ENCODE assay signal across 22 cellular contexts in the genomic region with DNA sequence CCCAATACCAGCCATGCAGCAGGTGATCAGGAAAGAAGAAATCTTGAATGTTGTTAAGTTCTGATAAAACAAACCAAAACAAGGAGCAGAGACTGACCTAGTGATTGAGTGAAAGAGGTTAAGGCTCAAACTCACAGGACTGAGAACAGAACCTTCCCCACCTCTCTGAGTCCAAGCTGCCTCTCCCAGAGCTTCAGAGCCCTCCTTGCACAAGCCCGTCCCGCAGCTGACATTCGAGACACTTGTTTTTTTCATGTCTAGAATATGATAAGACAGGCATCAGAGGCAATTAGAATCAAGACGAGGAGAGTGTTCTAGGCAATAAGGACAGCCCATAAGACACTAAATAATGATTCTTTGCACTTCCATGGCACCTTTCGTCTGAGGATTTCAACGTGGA.
DNase-seq lines count a peak whose midpoint lies in the region; ATAC-seq and TF ChIP-seq lines count a peak whose summit lies in the region.
"Had no signal": no experiment of that assay in that cellular context is flagged by ENCODE, and none has a peak within 500 bp of the region (broad histone marks: within the 10 kb centered on the region; RNA-seq: fewer than 3 reads in every experiment).

No MANE protein-coding gene starts in this region.

- H3K27me3 ChIP-seq in RWPE2 (ENCODE audit: insufficient read depth, poor library complexity, severe bottlenecking) = no peaks in the 10 kb centered on the region
- peaks cover 2% of the 10 kb centered on the region for H3K27me3 ChIP-seq in effector memory CD4-positive, alpha-beta T cell (replicated peaks; ENCODE audit: control insufficient read depth, insufficient read depth, low read length, poor library complexity, severe bottlenecking)
- H3K27me3 ChIP-seq: Peyer's patch, SJCRH30 had no signal

- H3K9me3 ChIP-seq in HEK293 (ENCODE audit: control insufficient read depth, insufficient read depth, low read depth, low read length) (no peaks in the 10 kb centered on the region), RWPE2 (ENCODE audit: severe bottlenecking) (no peaks in the 10 kb centered on the region)
- no peaks in the 10 kb centered on the region for H3K9me3 ChIP-seq in effector memory CD4-positive, alpha-beta T cell (ENCODE audit: control insufficient read depth, low read length)
- H3K9me3 ChIP-seq: Caco-2, Peyer's patch, SJCRH30 had no signal

- POLR2A ChIA-PET in HEK293 (lab: Yijun Ruan, JAX) = interaction anchor here (0.6 kb wide), 1 partner anchor 19 kb away, joined by 3 read pairs; no protein-coding TSS in a partner anchor

- no peak for ATAC-seq in RWPE2 (ENCODE audit: low read depth)
- ATAC-seq in natural killer cell = no peak
- ATAC-seq: CD8-positive, alpha-beta T cell; HepG2; SK-N-SH treated with all-trans-retinoic acid at 6 μM for 48 hours had no signal

- H3K27ac ChIP-seq in HEK293 (ENCODE audit: extremely low read depth, low read depth, low read length) (peak overlapping the region; percentile 30; the same call in 1 of the 2 replicates), RWPE2 (ENCODE audit: poor library complexity, severe bottlenecking) (peak overlapping the region; percentile 88)
- no peak overlapping the region for H3K27ac ChIP-seq in effector memory CD4-positive, alpha-beta T cell (ENCODE audit: insufficient read depth, low read length, poor library complexity, severe bottlenecking)
- H3K27ac ChIP-seq: C4-2B, Peyer's patch, SJCRH30 had no signal

- intact Hi-C loops in cardiac septum (cut with DNase I) (no loop called here), natural killer cell (cut with micrococcal nuclease) (no loop called here)

- no peaks in the 10 kb centered on the region for H3K36me3 ChIP-seq in HEK293 (ENCODE audit: control insufficient read depth in 2 of 2, insufficient read depth in 1 of 2, low read length in 2 of 2)
- no peaks in the 10 kb centered on the region for H3K36me3 ChIP-seq in RWPE2 (ENCODE audit: low read depth)
- H3K36me3 ChIP-seq in effector memory CD4-positive, alpha-beta T cell (ENCODE audit: control insufficient read depth, insufficient read depth, low read length) = no peaks in the 10 kb centered on the region
- H3K36me3 ChIP-seq: Peyer's patch, SJCRH30 had no signal

- H3K4me3 ChIP-seq in HEK293 (ENCODE audit: low read depth, low read length) (no peak overlapping the region), RWPE2 (ENCODE audit: severe bottlenecking) (no peak overlapping the region)
- no peak overlapping the region for H3K4me3 ChIP-seq in effector memory CD4-positive, alpha-beta T cell (ENCODE audit: insufficient read depth, low read depth, low read length, poor library complexity, severe bottlenecking)
- H3K4me3 ChIP-seq: Peyer's patch, SJCRH30 had no signal

- peak; percentile 17 for DNase-seq in D341Med (ENCODE audit: low spot score)
- DNase-seq in RWPE2 (ENCODE audit: low spot score) = no peak
- peak; percentile 6 for DNase-seq in iris pigment epithelial cell (ENCODE audit: low read depth)
- DNase-seq in cardiac septum (ENCODE audit: low spot score) = no peak
- DNase-seq in activated CD4-positive, CD25-positive, alpha-beta regulatory T cell (lab: John Stamatoyannopoulos, UW) = no peak
- DNase-seq in effector memory CD4-positive, alpha-beta T cell = no peak
- no peak for DNase-seq in natural killer cell
- DNase-seq: Caco-2; CD8-positive, alpha-beta T cell; Karpas-422; NCI-H1092 treated with DMSO at 0.1 percent for 48 hours; NCI-H1436; NCI-H187 treated with DMSO at 0.1 percent for 48 hours; NCI-H2107; NCI-H510A; Peyer's patch; SJCRH30 had no signal

- TF ChIP-seq CTCF in HEK293 (tag by site-specific recombination; IDR thresholded peaks at IDR 0.05) (no peak), RWPE2 (IDR thresholded peaks at IDR 0.05; ENCODE audit: poor library complexity, severe bottlenecking) (no peak), natural killer cell (IDR thresholded peaks at IDR 0.05) (no peak)

- no peaks in the 10 kb centered on the region for H3K36me3 Mint-ChIP-seq in natural killer cell
- H3K36me3 Mint-ChIP-seq: CD8-positive, alpha-beta T cell had no signal

- no peak overlapping the region for H3K4me3 Mint-ChIP-seq in natural killer cell
- H3K4me3 Mint-ChIP-seq: B cell; CD8-positive, alpha-beta T cell had no signal

- H3K27me3 Mint-ChIP-seq in natural killer cell (ENCODE audit: low read depth in 2 of 2) = peaks cover 10 to 28% of the 10 kb centered on the region in 2 donors

- CTCF ChIA-PET in HEK293 (lab: Yijun Ruan, JAX) = interaction anchor here (2.6 kb wide), 1 partner anchor 122 kb away, joined by 11 read pairs; no protein-coding TSS in a partner anchor

- no peak overlapping the region for H3K27ac Mint-ChIP-seq in natural killer cell
- H3K27ac Mint-ChIP-seq: B cell; CD8-positive, alpha-beta T cell had no signal

- H3K4me1 ChIP-seq in HEK293 (ENCODE audit: control insufficient read depth, insufficient read depth, low read length) (peaks cover 36% of the 10 kb centered on the region), RWPE2 (ENCODE audit: insufficient read depth, poor library complexity, severe bottlenecking) (peaks cover 37% of the 10 kb centered on the region)
- H3K4me1 ChIP-seq in effector memory CD4-positive, alpha-beta T cell (ENCODE audit: control insufficient read depth, insufficient read depth, low read length, poor library complexity, severe bottlenecking) = no peaks in the 10 kb centered on the region
- H3K4me1 ChIP-seq: Caco-2, Peyer's patch, SJCRH30 had no signal

- H3K4me1 Mint-ChIP-seq in natural killer cell = no peaks in the 10 kb centered on the region
- H3K4me1 Mint-ChIP-seq: B cell had no signal

- no peaks in the 10 kb centered on the region for H3K9me3 Mint-ChIP-seq in natural killer cell
- H3K9me3 Mint-ChIP-seq: CD8-positive, alpha-beta T cell had no signal

TF ChIP-seq in HEK293, 187 proteins besides CTCF, POLR2A, EP300 and RAD21:
- TF ChIP-seq FEZF1 (tag by site-specific recombination; IDR thresholded peaks at IDR 0.05) (no peak), KLF9 (tag by site-specific recombination; IDR thresholded peaks at IDR 0.05; ENCODE audit: low read depth) (no peak), GLI4 (tag by site-specific recombination; IDR thresholded peaks at IDR 0.05) (no peak), BCL11A (tag by site-specific recombination; IDR thresholded peaks at IDR 0.05; ENCODE audit: low read depth) (no peak), ZFP3 (tag by site-specific recombination; IDR thresholded peaks at IDR 0.05; ENCODE audit: low read depth) (no peak), SCRT2 (tag by site-specific recombination; IDR thresholded peaks at IDR 0.05) (no peak), ZNF621 (tag by site-specific recombination; IDR thresholded peaks at IDR 0.05) (no peak), ZNF140 (tag by site-specific recombination; IDR thresholded peaks at IDR 0.05) (no peak), ZNF169 (tag by site-specific recombination; IDR thresholded peaks at IDR 0.05) (no peak), ZNF549 (tag by site-specific recombination; IDR thresholded peaks at IDR 0.05) (no peak)
- TF ChIP-seq, protein P1, sequence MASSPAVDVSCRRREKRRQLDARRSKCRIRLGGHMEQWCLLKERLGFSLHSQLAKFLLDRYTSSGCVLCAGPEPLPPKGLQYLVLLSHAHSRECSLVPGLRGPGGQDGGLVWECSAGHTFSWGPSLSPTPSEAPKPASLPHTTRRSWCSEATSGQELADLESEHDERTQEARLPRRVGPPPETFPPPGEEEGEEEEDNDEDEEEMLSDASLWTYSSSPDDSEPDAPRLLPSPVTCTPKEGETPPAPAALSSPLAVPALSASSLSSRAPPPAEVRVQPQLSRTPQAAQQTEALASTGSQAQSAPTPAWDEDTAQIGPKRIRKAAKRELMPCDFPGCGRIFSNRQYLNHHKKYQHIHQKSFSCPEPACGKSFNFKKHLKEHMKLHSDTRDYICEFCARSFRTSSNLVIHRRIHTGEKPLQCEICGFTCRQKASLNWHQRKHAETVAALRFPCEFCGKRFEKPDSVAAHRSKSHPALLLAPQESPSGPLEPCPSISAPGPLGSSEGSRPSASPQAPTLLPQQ (tag by site-specific recombination; IDR thresholded peaks at IDR 0.05) = no peak

Comparison
In these comparisons a context has a peak if more than half of its experiments do, and no peak if none do; other contexts are left out.
1. DNase-seq: peak in D341Med (single experiment) and iris pigment epithelial cell (single experiment); none in RWPE2 (single experiment), cardiac septum (single experiment), activated CD4-positive, CD25-positive, alpha-beta regulatory T cell (0 of 4), effector memory CD4-positive, alpha-beta T cell (0 of 3) and natural killer cell (single experiment).